ENCODE assay signal across 9 cellular contexts in the genomic region with DNA sequence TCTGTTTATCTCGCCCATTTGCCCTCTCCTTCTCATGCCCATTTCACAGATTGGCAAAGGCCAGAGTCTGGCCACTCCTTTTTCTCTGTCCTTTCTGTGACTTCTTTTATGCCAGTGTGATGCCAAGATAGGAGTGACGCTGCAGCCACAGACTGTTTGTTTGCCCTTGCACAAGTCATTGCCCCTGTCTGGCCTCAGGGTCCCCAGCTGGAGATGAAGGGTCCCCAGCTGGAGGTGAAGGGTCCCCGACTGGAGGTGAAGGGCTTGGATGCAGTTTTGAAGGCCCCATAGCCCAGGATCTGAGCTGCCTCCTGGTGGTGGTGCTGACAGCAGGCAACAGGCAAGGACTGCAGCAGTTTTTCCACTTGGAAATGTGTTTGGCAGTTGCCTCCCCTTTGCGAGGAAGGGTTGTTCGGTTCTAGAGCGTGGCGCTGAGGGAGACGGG. TPM values are rescaled to one million over a fixed set of nuclear protein-coding genes. Genes with fewer than 3 reads are reported as not detected.
DNase-seq lines count a peak whose midpoint lies in the region; ATAC-seq and TF ChIP-seq lines count a peak whose summit lies in the region.
"Had no signal": no experiment of that assay in that cellular context is flagged by ENCODE, and none has a peak within 500 bp of the region (broad histone marks: within the 10 kb centered on the region; RNA-seq: fewer than 3 reads in every experiment).

No MANE protein-coding gene starts in this region.

- DNase-seq in NCI-H82 (lab: John Stamatoyannopoulos, UW) (peak; percentile 19), NCI-H82 treated with DMSO at 0.1 percent for 48 hours (lab: John Stamatoyannopoulos, UW; ENCODE audit: unreplicated experiment) (no peak), astrocyte of the spinal cord (ENCODE audit: low read depth, low spot score) (peak; percentile 46), iPS-NIHi7 (ENCODE audit: extremely low spot score) (peak; percentile 66), upper lobe of right lung (no peak)
- no peak for DNase-seq in activated T-helper 2 cell treated with anti-CD3 and anti-CD28 coated beads, Interferon-gamma antibody, Interleukin-2, Interleukin-4, amounts not matched to agents 10 μg/mL and 5 μg/mL and 100 μg/mL, durations not matched to agents 14 hours and 24 hours and 36 hours (ENCODE audit: low spot score)
- DNase-seq in stimulated activated CD4-positive, alpha-beta T cell treated with anti-CD3 and anti-CD28 coated beads, Interleukin-4, amount 100 ng/mL, for 4 hours, result no peak
- DNase-seq: CD4-positive, CD25-positive, alpha-beta regulatory T cell had no signal

- H3K9me3 ChIP-seq in upper lobe of right lung, result no peaks in the 10 kb centered on the region

- no peaks in the 10 kb centered on the region for H3K4me1 Mint-ChIP-seq in activated T-helper 2 cell treated with anti-CD3 and anti-CD28 coated beads, Interferon-gamma antibody, Interleukin-2, Interleukin-4, amounts not matched to agents 10 μg/mL and 5 μg/mL and 100 μg/mL, durations not matched to agents 14 hours and 24 hours and 36 hours (ENCODE audit: low read depth)
- H3K4me1 Mint-ChIP-seq: CD4-positive, CD25-positive, alpha-beta regulatory T cell had no signal

- in situ Hi-C loops in astrocyte of the spinal cord (cut with HindIII; ENCODE audit: low sequenced_read_pairs), result no loop called here

- no peak overlapping the region for H3K4me3 Mint-ChIP-seq in activated T-helper 2 cell treated with anti-CD3 and anti-CD28 coated beads, Interferon-gamma antibody, Interleukin-2, Interleukin-4, amounts not matched to agents 10 μg/mL and 5 μg/mL and 100 μg/mL, durations not matched to agents 14 hours and 24 hours and 36 hours (ENCODE audit: low read depth)
- H3K4me3 Mint-ChIP-seq: CD4-positive, CD25-positive, alpha-beta regulatory T cell had no signal

- TF ChIP-seq CTCF in astrocyte of the spinal cord (IDR thresholded peaks at IDR 0.05; ENCODE audit: low read depth, low read length) (peak; percentile 83), upper lobe of right lung (IDR thresholded peaks at IDR 0.05) (peak; percentile 23)

- H3K4me3 ChIP-seq in astrocyte of the spinal cord (ENCODE audit: low read depth, low read length) (no peak overlapping the region), upper lobe of right lung (no peak overlapping the region)

- no peaks in the 10 kb centered on the region for H3K9me3 Mint-ChIP-seq in activated T-helper 2 cell treated with anti-CD3 and anti-CD28 coated beads, Interferon-gamma antibody, Interleukin-2, Interleukin-4, amounts not matched to agents 10 μg/mL and 5 μg/mL and 100 μg/mL, durations not matched to agents 14 hours and 24 hours and 36 hours
- H3K9me3 Mint-ChIP-seq: CD4-positive, CD25-positive, alpha-beta regulatory T cell had no signal

- no peaks in the 10 kb centered on the region for H3K36me3 ChIP-seq in upper lobe of right lung

- no peak overlapping the region for H3K27ac ChIP-seq in upper lobe of right lung

- intact Hi-C loops in upper lobe of right lung (cut with DNase I), result loop anchor here (10.0 kb wide), 1 partner anchor 53 kb away; a partner anchor contains a TSS
- intact Hi-C loops in activated T-helper 2 cell treated with anti-CD3 and anti-CD28 coated beads, Interferon-gamma antibody, Interleukin-2, Interleukin-4, amounts not matched to agents 10 μg/mL and 5 μg/mL and 100 μg/mL, durations not matched to agents 14 hours and 24 hours and 36 hours (cut with micrococcal nuclease), result no loop called here

- peaks cover 10% of the 10 kb centered on the region for H3K4me1 ChIP-seq in upper lobe of right lung

- no peaks in the 10 kb centered on the region for H3K27me3 Mint-ChIP-seq in activated T-helper 2 cell treated with anti-CD3 and anti-CD28 coated beads, Interferon-gamma antibody, Interleukin-2, Interleukin-4, amounts not matched to agents 10 μg/mL and 5 μg/mL and 100 μg/mL, durations not matched to agents 14 hours and 24 hours and 36 hours (ENCODE audit: low read depth)

- ATAC-seq in upper lobe of right lung (no peak), HG03442 (IDR thresholded peaks at IDR 0.05; ENCODE audit: unreplicated experiment) (no peak)

- H3K27me3 ChIP-seq in upper lobe of right lung, result no peaks in the 10 kb centered on the region

- H3K27ac Mint-ChIP-seq in activated T-helper 2 cell treated with anti-CD3 and anti-CD28 coated beads, Interferon-gamma antibody, Interleukin-2, Interleukin-4, amounts not matched to agents 10 μg/mL and 5 μg/mL and 100 μg/mL, durations not matched to agents 14 hours and 24 hours and 36 hours, result no peak overlapping the region
- H3K27ac Mint-ChIP-seq: CD4-positive, CD25-positive, alpha-beta regulatory T cell had no signal

- no peaks in the 10 kb centered on the region for H3K36me3 Mint-ChIP-seq in activated T-helper 2 cell treated with anti-CD3 and anti-CD28 coated beads, Interferon-gamma antibody, Interleukin-2, Interleukin-4, amounts not matched to agents 10 μg/mL and 5 μg/mL and 100 μg/mL, durations not matched to agents 14 hours and 24 hours and 36 hours (ENCODE audit: low read depth)
- H3K36me3 Mint-ChIP-seq: CD4-positive, CD25-positive, alpha-beta regulatory T cell had no signal

RNA-seq across cellular contexts. Expression of a gene that starts 50.8 kb away (rescaled TPM):
- 14.8 TPM for total RNA-seq in upper lobe of right lung
- 7.2 and 7.3 TPM in 2 replicates for total RNA-seq in activated T-helper 2 cell treated with anti-CD3 and anti-CD28 coated beads, Interferon-gamma antibody, Interleukin-2, Interleukin-4, amounts not matched to agents 10 μg/mL and 5 μg/mL and 100 μg/mL, durations not matched to agents 14 hours and 24 hours and 36 hours

RNA-seq across cellular contexts. Expression of a gene that starts 55.9 kb away (rescaled TPM):
- 16.0 TPM for total RNA-seq in upper lobe of right lung
- total RNA-seq in activated T-helper 2 cell treated with anti-CD3 and anti-CD28 coated beads, Interferon-gamma antibody, Interleukin-2, Interleukin-4, amounts not matched to agents 10 μg/mL and 5 μg/mL and 100 μg/mL, durations not matched to agents 14 hours and 24 hours and 36 hours, result 0.07 TPM in 1 of 2 replicates, not detected in the other

Comparison
In these comparisons a context has a peak if more than half of its experiments do, and no peak if none do; other contexts are left out.
1. DNase-seq: peak in NCI-H82 (single experiment), astrocyte of the spinal cord (single experiment) and iPS-NIHi7 (single experiment); none in NCI-H82 treated with DMSO at 0.1 percent for 48 hours (single experiment), upper lobe of right lung (single experiment), activated T-helper 2 cell treated with anti-CD3 and anti-CD28 coated beads, Interferon-gamma antibody, Interleukin-2, Interleukin-4, amounts not matched to agents 10 μg/mL and 5 μg/mL and 100 μg/mL, durations not matched to agents 14 hours and 24 hours and 36 hours (single experiment) and stimulated activated CD4-positive, alpha-beta T cell treated with anti-CD3 and anti-CD28 coated beads, Interleukin-4, amount 100 ng/mL, for 4 hours (0 of 2).
2. RNA of a gene that starts 55.9 kb away (total RNA-seq): 16.0 TPM in upper lobe of right lung (single experiment); 0.07 TPM in activated T-helper 2 cell treated with anti-CD3 and anti-CD28 coated beads, Interferon-gamma antibody, Interleukin-2, Interleukin-4, amounts not matched to agents 10 μg/mL and 5 μg/mL and 100 μg/mL, durations not matched to agents 14 hours and 24 hours and 36 hours; every median in the first group is over 10 times any median in the second.